1 cellular context compared by ENCODE assay signal in the genomic region with DNA sequence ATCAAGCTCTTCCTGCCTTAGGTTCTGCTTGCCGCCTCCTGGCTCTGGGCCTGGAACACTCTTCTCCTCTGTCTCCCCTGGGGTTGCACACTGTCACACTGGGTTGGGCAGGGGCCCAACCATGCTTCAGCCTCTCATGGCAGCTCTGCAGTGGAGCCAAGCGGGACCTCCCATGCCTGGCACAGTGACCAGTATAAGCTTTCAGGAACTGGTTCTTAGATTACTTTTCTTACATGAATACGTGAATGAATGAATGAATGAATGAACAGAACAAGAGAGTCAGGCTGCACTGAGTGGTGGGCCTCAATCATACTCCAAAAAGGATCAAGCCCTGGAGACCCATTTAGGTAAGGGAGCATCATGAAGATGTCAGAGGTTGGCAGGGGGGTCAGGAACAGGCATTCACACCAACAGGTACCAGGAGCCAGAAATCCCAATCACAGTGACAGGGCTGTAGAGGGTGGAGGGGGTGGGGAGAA.
TF ChIP-seq lines count a peak whose summit lies in the region.

No MANE protein-coding gene starts in this region.

TF ChIP-seq in GM12878, 131 proteins besides CTCF, POLR2A, EP300 and RAD21:
- TF ChIP-seq ASH2L (IDR thresholded peaks at IDR 0.05; ENCODE audit: borderline replicate concordance, low read depth) (no peak), SMC3 (IDR thresholded peaks at IDR 0.05; ENCODE audit: borderline replicate concordance, low read length) (no peak), FOXK2 (IDR thresholded peaks at IDR 0.05) (no peak), RUNX3 (IDR thresholded peaks at IDR 0.05; ENCODE audit: low read length) (no peak), MAX (IDR thresholded peaks at IDR 0.05; ENCODE audit: low read depth, low read length) (no peak), ZNF24 (IDR thresholded peaks at IDR 0.05) (peak; percentile 71), BCL11A (IDR thresholded peaks at IDR 0.05; ENCODE audit: low read depth, low read length) (no peak)
TF ChIP-seq in GM12878: peak in this region for 1.
